ENCODE assay signal across 28 cellular contexts in the genomic region with DNA sequence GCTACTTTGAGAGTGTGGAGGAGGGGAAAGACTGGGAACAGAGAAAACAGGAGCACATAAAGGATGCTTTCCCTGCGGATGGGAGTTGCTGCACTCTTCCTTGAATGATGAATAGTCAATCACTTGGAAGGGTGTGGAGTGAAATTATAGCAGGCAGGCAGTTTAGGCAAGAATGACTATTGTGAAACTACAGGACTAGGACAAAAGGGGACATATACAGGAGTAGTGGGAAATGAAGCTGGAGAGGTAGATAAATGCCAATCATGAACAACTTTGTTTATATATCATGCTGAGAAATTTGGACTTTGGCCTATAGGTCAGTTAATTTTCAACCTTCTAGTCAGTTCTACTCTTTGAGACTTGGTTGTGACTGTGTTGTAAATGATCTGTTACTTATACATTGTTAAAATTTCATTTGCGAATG.
DNase-seq lines count a peak whose midpoint lies in the region; ATAC-seq, FAIRE-seq and TF ChIP-seq lines count a peak whose summit lies in the region.
"Had no signal": no experiment of that assay in that cellular context is flagged by ENCODE, and none has a peak within 500 bp of the region (broad histone marks: within the 10 kb centered on the region; RNA-seq: fewer than 3 reads in every experiment).

No MANE protein-coding gene starts in this region.

- TF ChIP-seq CTCF in 22Rv1 (IDR thresholded peaks at IDR 0.05) (no peak), GM12878 (IDR thresholded peaks at IDR 0.05 in 2 of 3, conservative IDR thresholded peaks at IDR 0.05 in 1 of 3; ENCODE audit: control insufficient read depth in 2 of 3, extremely low read depth in 1 of 3, insufficient read depth in 1 of 3, low read depth in 3 of 3, low read length in 3 of 3) (no peak), liver (IDR thresholded peaks at IDR 0.05; ENCODE audit: low read depth, low read length, missing input control) (no peak), uterus (IDR thresholded peaks at IDR 0.05) (no peak)

- 98% methylated on average over 2 of the region's 2 CpGs for WGBS in GM12878 (ENCODE audit: insufficient coverage, insufficient replicate concordance, low lambda C conversion rate, missing lambda C conversion rate)
- WGBS in liver, result 63% methylated on average over 2 of the region's 2 CpGs

- RAD21 ChIA-PET in GM12878 (lab: Charles Lee; ENCODE audit: unreplicated experiment), result interaction anchor here (0.9 to 3.9 kb wide), 27 partner anchors 8 to 803 kb away, joined by 3 to 134 read pairs (median 6); partner anchors contain the start of gene BMP2K

- H3K4me3 ChIP-seq in GM12878 (no peak overlapping the region), liver (ENCODE audit: low read depth in 1 of 3, low read length in 3 of 3) (no peak overlapping the region), uterus (no peak overlapping the region)
- H3K4me3 ChIP-seq: breast epithelium, heart left ventricle, psoas muscle, SK-N-MC, thoracic aorta, vagina had no signal

- H3K4me1 ChIP-seq in GM12878 (ENCODE audit: control insufficient read depth, insufficient read depth, low read length), result peaks cover 7% of the 10 kb centered on the region
- H3K4me1 ChIP-seq in liver (ENCODE audit: control insufficient read depth in 4 of 4, insufficient read depth in 4 of 4, low read length in 3 of 4), result peaks cover 0 to 22% (median 6%) of the 10 kb centered on the region in 4 donors
- H3K4me1 ChIP-seq in uterus, result no peaks in the 10 kb centered on the region
- H3K4me1 ChIP-seq: breast epithelium, psoas muscle, vagina had no signal

- DNase-seq in GM12878 (ENCODE audit: low read depth, low spot score) (peak; percentile 8), frontal cortex (ENCODE audit: low spot score in 2 of 2) (no peak), uterus (no peak)
- DNase-seq in NK-92 treated with Interleukin-12 subunit alpha and Interleukin-12 subunit beta, amount 100 ng/mL, for 24 hours (lab: John Stamatoyannopoulos, UW), result no peak
- DNase-seq: activated CD4-positive, alpha-beta memory T cell treated with anti-CD3 and anti-CD28 coated beads for 36 hours; activated CD4-positive, CD25-positive, alpha-beta regulatory T cell treated with anti-CD3 and anti-CD28 coated beads, Interleukin-2, amount 50 U/mL, for 72 hours; activated CD8-positive, alpha-beta memory T cell treated with anti-CD3 and anti-CD28 coated beads, Interleukin-2, amount 50 U/mL, for 4 hours; activated naive CD4-positive, alpha-beta T cell treated with anti-CD3 and anti-CD28 coated beads, Interleukin-2, amount 50 U/mL, for 16 hours; amygdala; BE2C; CD8-positive, alpha-beta memory T cell; DMS153; effector memory CD4-positive, alpha-beta T cell; heart left ventricle; kidney glomerular epithelial cell; NCI-H1105; NCI-H2029 treated with DMSO at 0.1 percent for 48 hours; NCI-H774; psoas muscle had no signal

- H3K27me3 ChIP-seq in GM12878 (replicated peaks in 1 of 2; ENCODE audit: control insufficient read depth in 2 of 2, insufficient read depth in 2 of 2, low read length in 1 of 2), result no peaks in the 10 kb centered on the region
- no peaks in the 10 kb centered on the region for H3K27me3 ChIP-seq in liver (ENCODE audit: control insufficient read depth in 4 of 4, insufficient read depth in 4 of 4, low read length in 3 of 4)
- H3K27me3 ChIP-seq in uterus, result no peaks in the 10 kb centered on the region
- H3K27me3 ChIP-seq: BE2C, breast epithelium, heart left ventricle, vagina had no signal

- no peak for TF ChIP-seq EP300 in GM12878 (IDR thresholded peaks at IDR 0.05; ENCODE audit: borderline replicate concordance in 1 of 2, control insufficient read depth in 1 of 2, low read depth in 2 of 2, low read length in 2 of 2)

- FAIRE-seq in GM12878 (lab: Jason Lieb, UNC), result peak; percentile 56
- FAIRE-seq in frontal cortex (lab: Jason Lieb, UNC), result no peak

- TF ChIP-seq POLR2A in GM12878 (IDR thresholded peaks at IDR 0.05; ENCODE audit: low read depth, low read length), result no peak
- no peak for TF ChIP-seq POLR2A in uterus (IDR thresholded peaks at IDR 0.05)

- intact Hi-C loops in GM12878 (cut with micrococcal nuclease; ENCODE audit: unreplicated experiment) (loop anchor here (5.0 to 10.0 kb wide), 4 partner anchors 200 to 805 kb away; partner anchors contain the start of gene FRAS1), uterus (cut with DNase I; ENCODE audit: low total_unique reads) (loop anchor here (10.0 kb wide), 1 partner anchor 228 kb away; no protein-coding TSS in a partner anchor)

- H3K27ac ChIP-seq in 22Rv1 (peak overlapping the region; percentile 61), GM12878 (ENCODE audit: control insufficient read depth, insufficient read depth) (no peak overlapping the region), liver (ENCODE audit: low read depth in 1 of 2, low read length in 2 of 2) (no peak overlapping the region), uterus (no peak overlapping the region)
- H3K27ac ChIP-seq: breast epithelium, heart left ventricle, HL-60, psoas muscle, SK-N-MC, thoracic aorta, vagina had no signal

- in situ Hi-C loops in GM12878 (cut with MboI), result no loop called here

- H3K9me3 ChIP-seq in GM12878 (replicated peaks; ENCODE audit: control insufficient read depth, insufficient read depth, low read length) (no peaks in the 10 kb centered on the region), liver (ENCODE audit: control insufficient read depth in 4 of 4, low read length in 3 of 4) (no peaks in the 10 kb centered on the region), uterus (no peaks in the 10 kb centered on the region)
- H3K9me3 ChIP-seq: BE2C, breast epithelium, heart left ventricle, psoas muscle, thoracic aorta, vagina had no signal

- no peaks in the 10 kb centered on the region; the same call in 1 of the 2 replicates for H3K79me2 ChIP-seq in GM12878 (ENCODE audit: control insufficient read depth, insufficient read depth, low read length)

- H3K36me3 ChIP-seq in GM12878 (ENCODE audit: control insufficient read depth in 2 of 2, insufficient read depth in 2 of 2, low read length in 1 of 2), result peaks cover 1 to 9% of the 10 kb centered on the region in 2 experiments; a peak in 2 of 4 replicates
- H3K36me3 ChIP-seq in liver (ENCODE audit: control insufficient read depth in 4 of 4, insufficient read depth in 3 of 4, low read depth in 1 of 4, low read length in 3 of 4), result peaks cover 0 to 4% (median 0%) of the 10 kb centered on the region in 4 donors
- H3K36me3 ChIP-seq in uterus, result no peaks in the 10 kb centered on the region
- H3K36me3 ChIP-seq: BE2C, breast epithelium, vagina had no signal

- SMC1A ChIA-PET in GM12878 (lab: Charles Lee; ENCODE audit: uncharacterized antibody, unreplicated experiment), result interaction anchor here (1.0 to 6.8 kb wide), 36 partner anchors 8 to 902 kb away, joined by 3 to 184 read pairs (median 8); no protein-coding TSS in a partner anchor

- H3K9ac ChIP-seq in GM12878 (ENCODE audit: control insufficient read depth, insufficient read depth, low read length), result no peak overlapping the region
- no peak overlapping the region for H3K9ac ChIP-seq in liver (ENCODE audit: low read depth in 1 of 2, low read length in 2 of 2)

- ATAC-seq in GM18861 (IDR thresholded peaks at IDR 0.05; ENCODE audit: unreplicated experiment) (peak; percentile 31), GM12878 (peak; percentile 34), HG03460 (IDR thresholded peaks at IDR 0.05; ENCODE audit: unreplicated experiment) (no peak)
- ATAC-seq: heart left ventricle, psoas muscle had no signal

- TF ChIP-seq RAD21 in GM12878 (IDR thresholded peaks at IDR 0.05; ENCODE audit: insufficient read depth, low read depth, low read length) (no peak), liver (IDR thresholded peaks at IDR 0.05) (peak; percentile 25 to 56)

- POLR2A ChIA-PET in GM12878 (lab: Charles Lee), result interaction anchor here (0.8 to 1.4 kb wide), 5 partner anchors 84 to 233 kb away, joined by 3 to 5 read pairs (median 3); no protein-coding TSS in a partner anchor

- CTCF ChIA-PET in GM12878 (lab: Yijun Ruan, JAX), result interaction anchor here (1.0 to 4.8 kb wide), 17 partner anchors 8 to 904 kb away, joined by 4 to 160 read pairs (median 11); no protein-coding TSS in a partner anchor

- H4K20me1 ChIP-seq in GM12878 (ENCODE audit: control insufficient read depth, insufficient read depth), result no peaks in the 10 kb centered on the region

- H2AFZ ChIP-seq in GM12878 (ENCODE audit: control insufficient read depth, low read depth, low read length), result no peak overlapping the region

- H3K4me2 ChIP-seq in GM12878 (ENCODE audit: control insufficient read depth, insufficient read depth), result no peak overlapping the region

- no TSS peak for BruUV-seq in GM12878 (replicated peaks; lab: Mats Ljungman, UMichigan)

TF ChIP-seq in GM12878, 131 proteins besides CTCF, POLR2A, EP300 and RAD21 (continues in another document):
- no peak for TF ChIP-seq ETV6 (conservative IDR thresholded peaks at IDR 0.05 in 1 of 2, IDR thresholded peaks at IDR 0.05 in 1 of 2; ENCODE audit: borderline replicate concordance in 1 of 2, low read depth in 1 of 2)

TF ChIP-seq in liver, 16 proteins besides CTCF, POLR2A, EP300 and RAD21 (continues in another document):
- TF ChIP-seq MAX (IDR thresholded peaks at IDR 0.05), result peak; percentile 32
- peak; percentile 73 for TF ChIP-seq ATF3 (IDR thresholded peaks at IDR 0.05)
- peak; percentile 60 to 69 for TF ChIP-seq RXRA (IDR thresholded peaks at IDR 0.05)
- no peak for TF ChIP-seq FOXA1 (IDR thresholded peaks at IDR 0.05)
- TF ChIP-seq GABPA (IDR thresholded peaks at IDR 0.05 in 1 of 2, conservative IDR thresholded peaks at IDR 0.05 in 1 of 2), result no peak
- TF ChIP-seq NR2F2 (IDR thresholded peaks at IDR 0.05), result no peak
